In genomic region chr20:45097485-45098095, GRCh38 we compare ENCODE assay signal across 9 cellular contexts. TPM values are rescaled to one million over a fixed set of nuclear protein-coding genes. Genes with fewer than 3 reads are reported as not detected.
DNase-seq lines count a peak whose midpoint lies in the region; ATAC-seq, FAIRE-seq and TF ChIP-seq lines count a peak whose summit lies in the region.
"Had no signal": no experiment of that assay in that cellular context is flagged by ENCODE, and none has a peak within 500 bp of the region (broad histone marks: within the 10 kb centered on the region; RNA-seq: fewer than 3 reads in every experiment).

No MANE protein-coding gene starts in this region.

- no peak overlapping the region for H3K4me3 ChIP-seq in PC-3 (ENCODE audit: low read length)

- H3K79me2 ChIP-seq in PC-3 (ENCODE audit: low read length), result no peaks in the 10 kb centered on the region

- no peaks in the 10 kb centered on the region for H3K9me3 ChIP-seq in PC-3 (ENCODE audit: low read length)

- no peaks in the 10 kb centered on the region for H3K9me3 Mint-ChIP-seq in activated CD8-positive, alpha-beta memory T cell treated with anti-CD3 and anti-CD28 coated beads, Interleukin-2, amount 10 ng/mL, durations not matched to agents 7 days and 5 days (ENCODE audit: low read depth)

- H3F3A ChIP-seq in PC-3 (ENCODE audit: low read length, unreplicated experiment), result no peaks in the 10 kb centered on the region

- POLR2A ChIA-PET in PC-3 (lab: Charles Lee; ENCODE audit: unreplicated experiment), result no interaction called here

- no peak overlapping the region for H3K9ac ChIP-seq in PC-3 (ENCODE audit: low read length)

- H3K9me2 ChIP-seq in PC-3 (replicated peaks; ENCODE audit: low read length), result no peaks in the 10 kb centered on the region

- intact Hi-C loops in PC-3 (cut with micrococcal nuclease), result no loop called here

- no peaks in the 10 kb centered on the region for H3K27me3 ChIP-seq in PC-3 (ENCODE audit: low read length)

- no peaks in the 10 kb centered on the region for H3K36me3 ChIP-seq in PC-3 (ENCODE audit: low read depth, low read length)

- peaks cover 18% of the 10 kb centered on the region for H3K4me1 Mint-ChIP-seq in activated CD8-positive, alpha-beta memory T cell treated with anti-CD3 and anti-CD28 coated beads, Interleukin-2, amount 10 ng/mL, durations not matched to agents 7 days and 5 days

- H3K36me3 Mint-ChIP-seq in activated CD8-positive, alpha-beta memory T cell treated with anti-CD3 and anti-CD28 coated beads, Interleukin-2, amount 10 ng/mL, durations not matched to agents 7 days and 5 days, result no peaks in the 10 kb centered on the region

- CTCF ChIA-PET in activated CD8-positive, alpha-beta memory T cell treated with anti-CD3 and anti-CD28 coated beads, Interleukin-2, amount 10 ng/mL, durations not matched to agents 7 days and 5 days (lab: Charles Lee), result interaction anchor here (0.6 to 10.5 kb wide), 22 partner anchors 11 to 339 kb away, joined by 3 to 150 read pairs (median 10); partner anchors contain the start of genes SYS1 and WFDC5
- CTCF ChIA-PET in PC-3 (lab: Charles Lee), result interaction anchor here (4.3 kb wide), 1 partner anchor 55 kb away, joined by 64 read pairs; no protein-coding TSS in a partner anchor

- H3K4me3 Mint-ChIP-seq in activated CD8-positive, alpha-beta memory T cell treated with anti-CD3 and anti-CD28 coated beads, Interleukin-2, amount 10 ng/mL, durations not matched to agents 7 days and 5 days, result peak overlapping the region; percentile 19

- H3K4me1 ChIP-seq in PC-3 (ENCODE audit: insufficient read depth, low read length), result no peaks in the 10 kb centered on the region

- ATAC-seq in activated CD8-positive, alpha-beta memory T cell treated with anti-CD3 and anti-CD28 coated beads, Interleukin-2, amount 10 ng/mL, durations not matched to agents 7 days and 5 days, result peak; percentile 68
- no peak for ATAC-seq in PC-3

- no TSS peak for BruUV-seq in PC-3 (replicated peaks; lab: Mats Ljungman, UMichigan)

- H3K4me2 ChIP-seq in PC-3 (ENCODE audit: low read length), result no peak overlapping the region

- H2AFZ ChIP-seq in PC-3 (ENCODE audit: low read length), result no peak overlapping the region

- TF ChIP-seq POLR2A in GM12891 (IDR thresholded peaks at IDR 0.05; ENCODE audit: low read depth, low read length), result no peak

- peak; percentile 53 for DNase-seq in GM12891 (ENCODE audit: insufficient read length, low spot score)
- peak; percentile 72 for DNase-seq in activated CD8-positive, alpha-beta memory T cell treated with anti-CD3 and anti-CD28 coated beads, Interleukin-2, amount 10 ng/mL, durations not matched to agents 7 days and 5 days
- DNase-seq in fibroblast of the conjunctiva (ENCODE audit: low read depth), result peak; percentile 22
- peak; percentile 40 to 49 for DNase-seq in stimulated activated CD4-positive, alpha-beta T cell treated with anti-CD3 and anti-CD28 coated beads, Interleukin-15, amount 100 ng/mL, for 48 hours (ENCODE audit: low read depth in 2 of 2)
- DNase-seq in DMS153 treated with DMSO at 0.1 percent for 48 hours (lab: John Stamatoyannopoulos, UW; ENCODE audit: unreplicated experiment), result no peak
- no peak for DNase-seq in PC-3
- DNase-seq in putamen (ENCODE audit: low spot score), result no peak
- no peak for DNase-seq in pons (ENCODE audit: low spot score)

- peak overlapping the region; percentile 45 for H3K27ac Mint-ChIP-seq in activated CD8-positive, alpha-beta memory T cell treated with anti-CD3 and anti-CD28 coated beads, Interleukin-2, amount 10 ng/mL, durations not matched to agents 7 days and 5 days

- FAIRE-seq in GM12891 (lab: Jason Lieb, UNC), result peak; percentile 51
- FAIRE-seq: endometrium had no signal

- H4K20me1 ChIP-seq in PC-3 (ENCODE audit: low read length), result no peaks in the 10 kb centered on the region

- peaks cover 46% of the 10 kb centered on the region for H3K27me3 Mint-ChIP-seq in activated CD8-positive, alpha-beta memory T cell treated with anti-CD3 and anti-CD28 coated beads, Interleukin-2, amount 10 ng/mL, durations not matched to agents 7 days and 5 days

- TF ChIP-seq CTCF in PC-3 (conservative IDR thresholded peaks at IDR 0.05; ENCODE audit: low read depth, low read length), result no peak

- H3K27ac ChIP-seq in PC-3 (ENCODE audit: low read length), result no peak overlapping the region

TF ChIP-seq in GM12891, 5 proteins besides CTCF, POLR2A, EP300 and RAD21:
- TF ChIP-seq SPI1 (IDR thresholded peaks at IDR 0.05; ENCODE audit: low read depth, low read length), result no peak

RNA-seq across cellular contexts. Expression of gene KCNS1, which starts 3.3 kb away (rescaled TPM):
- not detected for polyA plus RNA-seq in GM12891 (2012; ENCODE audit: low read depth, missing spikeins)
- under 1 TPM; 0.18 to 0.49 TPM for total RNA-seq in activated CD8-positive, alpha-beta memory T cell treated with anti-CD3 and anti-CD28 coated beads, Interleukin-2, amount 10 ng/mL, durations not matched to agents 7 days and 5 days
- not detected in 2 replicates for total RNA-seq in PC-3 (2014; rRNA removed)

RNA-seq across cellular contexts. Expression of gene WFDC5, which starts 17.4 kb away (rescaled TPM):
- 0.12 TPM for polyA plus RNA-seq in GM12891 (2012; ENCODE audit: low read depth, missing spikeins)
- total RNA-seq in activated CD8-positive, alpha-beta memory T cell treated with anti-CD3 and anti-CD28 coated beads, Interleukin-2, amount 10 ng/mL, durations not matched to agents 7 days and 5 days, result not detected
- total RNA-seq in PC-3 (2014; rRNA removed), result not detected in 2 replicates

RNA-seq across cellular contexts. Expression of gene WFDC12, which starts 26.7 kb away (rescaled TPM):
- not detected for polyA plus RNA-seq in GM12891 (2012; ENCODE audit: low read depth, missing spikeins)
- not detected for total RNA-seq in activated CD8-positive, alpha-beta memory T cell treated with anti-CD3 and anti-CD28 coated beads, Interleukin-2, amount 10 ng/mL, durations not matched to agents 7 days and 5 days
- total RNA-seq in PC-3 (2014; rRNA removed), result not detected in 2 replicates

Comparison
In these comparisons a context has a peak if more than half of its experiments do, and no peak if none do; other contexts are left out.
1. DNase-seq: peak in GM12891 (single experiment), activated CD8-positive, alpha-beta memory T cell treated with anti-CD3 and anti-CD28 coated beads, Interleukin-2, amount 10 ng/mL, durations not matched to agents 7 days and 5 days (single experiment), fibroblast of the conjunctiva (single experiment) and stimulated activated CD4-positive, alpha-beta T cell treated with anti-CD3 and anti-CD28 coated beads, Interleukin-15, amount 100 ng/mL, for 48 hours (2 of 2); none in DMS153 treated with DMSO at 0.1 percent for 48 hours (single experiment), PC-3 (single experiment), putamen (single experiment) and pons (single experiment).